Comparison of ENCODE assay signal across 8 cellular contexts in the genomic region with DNA sequence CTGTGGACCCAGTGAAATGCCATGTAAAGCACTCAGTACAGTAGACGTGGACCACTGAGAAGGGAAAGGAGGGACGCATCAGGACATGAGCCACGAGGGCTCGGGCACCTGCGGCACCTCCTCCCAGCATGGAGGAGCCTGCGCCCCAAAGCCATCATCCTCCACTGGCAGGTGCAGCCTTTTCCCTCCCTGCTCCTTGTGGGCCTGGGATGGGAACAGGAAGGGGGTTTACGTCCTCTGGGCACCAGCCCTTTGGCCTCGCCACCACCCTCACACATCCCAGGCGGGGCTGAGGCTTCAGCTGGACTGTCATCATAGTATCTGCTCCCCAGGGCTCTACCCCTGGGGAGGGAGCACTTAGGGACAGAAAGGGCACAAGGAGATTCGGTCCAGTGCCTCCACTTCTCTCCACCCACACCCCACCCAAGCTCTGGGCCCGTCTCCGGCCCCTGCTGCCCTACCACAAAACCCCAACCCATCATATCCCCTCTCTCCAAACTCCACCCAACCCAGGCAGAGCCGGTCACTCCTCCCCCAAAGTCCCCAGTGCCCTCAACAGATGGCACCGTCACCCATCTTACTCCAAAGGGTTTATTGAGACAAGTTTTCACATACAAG. TPM values are rescaled to one million over a fixed set of nuclear protein-coding genes. Genes with fewer than 3 reads are reported as not detected.
DNase-seq lines count a peak whose midpoint lies in the region; ATAC-seq and TF ChIP-seq lines count a peak whose summit lies in the region.

No MANE protein-coding gene starts in this region.

- H3K9me3 ChIP-seq in CD4-positive, alpha-beta T cell (ENCODE audit: control insufficient read depth, low read length) = no peaks in the 10 kb centered on the region
- H3K9me3 ChIP-seq in A673 (ENCODE audit: low read depth, low read length, poor library complexity, severe bottlenecking) = no peaks in the 10 kb centered on the region

- H3K27me3 Mint-ChIP-seq in CD4-positive, alpha-beta T cell = no peaks in the 10 kb centered on the region
- H3K27me3 Mint-ChIP-seq in immature natural killer cell (ENCODE audit: low read depth in 3 of 3) = peaks cover 5 to 11% (median 6%) of the 10 kb centered on the region in 3 donors

- no peak for TF ChIP-seq POLR2A in NB4 (IDR thresholded peaks at IDR 0.05; ENCODE audit: extremely low read depth, insufficient read length)

- intact Hi-C loops in CD4-positive, alpha-beta T cell (cut with DNase I, micrococcal nuclease) = loop anchor here in 1 of 2 experiments (10.0 kb wide), 1 partner anchor 516 kb away; the partner anchor contains the start of gene BBC3
- intact Hi-C loops in A673 (cut with micrococcal nuclease; ENCODE audit: unreplicated experiment) = no loop called here

- BruUV-seq in A673 (replicated peaks; lab: Mats Ljungman, UMichigan) = no TSS peak

- H3K4me3 ChIP-seq in NB4 (ENCODE audit: low read depth, low read length) (no peak overlapping the region), A673 (ENCODE audit: low read depth, low read length, poor library complexity, severe bottlenecking) (no peak overlapping the region)

- H3K4me1 ChIP-seq in A673 (ENCODE audit: insufficient read depth, low read length, poor library complexity, severe bottlenecking) = peaks cover 20% of the 10 kb centered on the region

- ATAC-seq in CD4-positive, alpha-beta T cell (ENCODE audit: poor library complexity) = no peak
- ATAC-seq in GM18868 (IDR thresholded peaks at IDR 0.05; ENCODE audit: unreplicated experiment) (peak; percentile 30), HG03460 (IDR thresholded peaks at IDR 0.05; ENCODE audit: unreplicated experiment) (no peak)

- no peaks in the 10 kb centered on the region for H3K9me3 Mint-ChIP-seq in CD4-positive, alpha-beta T cell
- no peaks in the 10 kb centered on the region for H3K9me3 Mint-ChIP-seq in immature natural killer cell

- DNase-seq in CD4-positive, alpha-beta T cell = no peak
- DNase-seq in NB4 (ENCODE audit: low read depth) = peak; percentile 76
- DNase-seq in immature natural killer cell = no peak
- DNase-seq in occipital lobe (lab: John Stamatoyannopoulos, UW) = no peak
- DNase-seq in activated gamma-delta T cell (lab: John Stamatoyannopoulos, UW) = no peak
- DNase-seq in A673 (ENCODE audit: low spot score) = no peak

- CTCF ChIA-PET in CD4-positive, alpha-beta T cell (lab: Charles Lee) = interaction anchor here (0.8 to 1.1 kb wide), 3 partner anchors 9 to 12 kb away, joined by 3 to 6 read pairs (median 4); no protein-coding TSS in a partner anchor
- CTCF ChIA-PET in A673 (lab: Charles Lee) = no interaction called here

- H3K27me3 ChIP-seq in CD4-positive, alpha-beta T cell (ENCODE audit: control insufficient read depth, insufficient read depth, low read length) = no peaks in the 10 kb centered on the region
- no peaks in the 10 kb centered on the region for H3K27me3 ChIP-seq in A673 (replicated peaks; ENCODE audit: insufficient read depth, low read depth, low read length, poor library complexity)

- POLR2A ChIA-PET in CD4-positive, alpha-beta T cell (lab: Charles Lee) = interaction anchor here (1.0 to 1.2 kb wide), 3 partner anchors 8 to 57 kb away, joined by 3 to 10 read pairs (median 4); partner anchors contain the start of gene DACT3
- POLR2A ChIA-PET in A673 (lab: Charles Lee; ENCODE audit: low non-redundant PET) = no interaction called here

- H3K4me3 Mint-ChIP-seq in CD4-positive, alpha-beta T cell = peak overlapping the region; percentile 99
- peak overlapping the region; percentile 94 to 96 (median 95) for H3K4me3 Mint-ChIP-seq in immature natural killer cell

- no peak for TF ChIP-seq CTCF in CD4-positive, alpha-beta T cell (IDR thresholded peaks at IDR 0.05)
- TF ChIP-seq CTCF in NB4 (IDR thresholded peaks at IDR 0.05; ENCODE audit: low read depth, low read length) (no peak), A673 (conservative IDR thresholded peaks at IDR 0.05; ENCODE audit: low read depth, low read length) (no peak)

- peak overlapping the region; percentile 86 for H3K27ac ChIP-seq in CD4-positive, alpha-beta T cell (ENCODE audit: low read depth, low read length)
- no peak overlapping the region for H3K27ac ChIP-seq in A673 (ENCODE audit: low read depth, low read length, poor library complexity, severe bottlenecking)

- H3K27ac Mint-ChIP-seq in CD4-positive, alpha-beta T cell = peak overlapping the region; percentile 99
- H3K27ac Mint-ChIP-seq in immature natural killer cell = peak overlapping the region; percentile 74 to 98 (median 94)

- H3K36me3 Mint-ChIP-seq in CD4-positive, alpha-beta T cell (ENCODE audit: low read depth) = peaks cover 58% of the 10 kb centered on the region
- H3K36me3 Mint-ChIP-seq in immature natural killer cell = peaks cover 4 to 12% (median 7%) of the 10 kb centered on the region in 3 donors

- H3K36me3 ChIP-seq in A673 (ENCODE audit: insufficient read depth, low read length, poor library complexity, severe bottlenecking) = peaks cover 32% of the 10 kb centered on the region

- H3K4me1 Mint-ChIP-seq in CD4-positive, alpha-beta T cell (ENCODE audit: low read depth) = peaks cover 39% of the 10 kb centered on the region
- H3K4me1 Mint-ChIP-seq in immature natural killer cell = peaks cover 61 to 67% of the 10 kb centered on the region in 2 donors

RNA-seq across cellular contexts. Expression of gene PRKD2, which starts 2.1 kb away (rescaled TPM):
- total RNA-seq in CD4-positive, alpha-beta T cell = 100 to 1,000 TPM; 105 to 113 TPM
- polyA plus RNA-seq in immature natural killer cell = 100 to 1,000 TPM in 1 of 3 donors, 10 to 100 TPM in 2; 36.3 to 116 (median 36.3) TPM
- 4.7 TPM for total RNA-seq in occipital lobe
- total RNA-seq in A673 (2021) = 45.1 and 60.3 TPM in 2 replicates

RNA-seq across cellular contexts. Expression of gene FKRP, which starts 26.8 kb away (rescaled TPM):
- total RNA-seq in CD4-positive, alpha-beta T cell = 10 to 100 TPM; 19.0 to 20.2 TPM
- 1 to 10 TPM in 2 of 3 donors, not detected in 1; 2.2 to 5.4 TPM for polyA plus RNA-seq in immature natural killer cell
- total RNA-seq in occipital lobe (11.7 TPM), A673 (2021) (23.6 and 26.1 TPM in 2 replicates)

RNA-seq across cellular contexts. Expression of gene STRN4, which starts 27.2 kb away (rescaled TPM):
- 10 to 100 TPM; 90.0 to 94.0 TPM for total RNA-seq in CD4-positive, alpha-beta T cell
- polyA plus RNA-seq in immature natural killer cell = 10 to 100 TPM in 2 of 3 donors, 1 to 10 TPM in 1; 8.8 to 26.8 (median 10.8) TPM
- 85.2 TPM for total RNA-seq in occipital lobe
- total RNA-seq in A673 (2021) = 134 and 157 TPM in 2 replicates

RNA-seq across cellular contexts. Expression of gene DACT3, which starts 58.1 kb away (rescaled TPM):
- under 1 TPM; 0.11 TPM for total RNA-seq in CD4-positive, alpha-beta T cell
- not detected for polyA plus RNA-seq in immature natural killer cell
- 14.5 TPM for total RNA-seq in occipital lobe
- 0.32 and 1.1 TPM in 2 replicates for total RNA-seq in A673 (2021)
